Comparison of ENCODE assay signal across 2 cellular contexts in the genomic region with DNA sequence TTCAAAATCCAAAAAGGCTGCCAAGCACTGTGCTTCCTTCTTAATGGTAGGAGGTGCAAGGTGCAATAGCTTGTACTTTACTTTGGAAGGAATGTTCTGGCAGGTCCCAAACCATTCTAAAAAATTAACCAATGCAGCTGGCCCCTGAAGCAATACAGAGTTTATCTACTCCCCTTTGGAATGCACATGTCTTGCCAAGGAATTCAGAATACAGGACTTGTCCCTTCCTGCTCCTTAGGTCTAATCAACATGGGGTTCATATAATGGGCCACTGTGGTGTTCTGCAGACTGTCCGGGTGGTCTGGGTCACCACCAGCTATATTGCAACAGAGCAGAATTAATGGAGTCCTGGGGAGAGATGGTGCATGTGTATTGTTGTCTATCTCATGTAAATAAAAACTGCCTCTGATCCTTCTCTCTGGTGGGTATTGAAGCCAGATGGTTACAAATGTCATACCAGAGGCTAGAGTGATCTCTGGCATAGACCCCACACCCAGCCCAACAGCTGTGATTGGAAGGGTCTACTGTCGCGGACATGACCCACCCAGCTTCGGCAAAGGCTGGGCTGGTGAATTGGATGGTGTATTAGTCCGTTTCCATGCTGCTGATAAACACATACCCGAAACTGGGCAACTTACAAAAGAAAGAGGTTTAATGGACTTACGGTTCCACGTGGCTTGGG.
A peak's percentile ranks its signal among the peaks of the same experiment; 100 is the strongest.
TF ChIP-seq lines count a peak whose summit lies in the region.

No MANE protein-coding gene starts in this region.

TF ChIP-seq in liver, 16 proteins besides CTCF, POLR2A, EP300 and RAD21 (continued from another document):
- TF ChIP-seq, protein P1, sequence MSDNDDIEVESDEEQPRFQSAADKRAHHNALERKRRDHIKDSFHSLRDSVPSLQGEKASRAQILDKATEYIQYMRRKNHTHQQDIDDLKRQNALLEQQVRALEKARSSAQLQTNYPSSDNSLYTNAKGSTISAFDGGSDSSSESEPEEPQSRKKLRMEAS (IDR thresholded peaks at IDR 0.05), result peak; percentile 17
- TF ChIP-seq SP1 (IDR thresholded peaks at IDR 0.05) (peak; percentile 44), JUND (IDR thresholded peaks at IDR 0.05) (no peak)

TF ChIP-seq in HepG2, 621 proteins besides CTCF, POLR2A, EP300 and RAD21 (continued from another document):
- TF ChIP-seq, protein P2, sequence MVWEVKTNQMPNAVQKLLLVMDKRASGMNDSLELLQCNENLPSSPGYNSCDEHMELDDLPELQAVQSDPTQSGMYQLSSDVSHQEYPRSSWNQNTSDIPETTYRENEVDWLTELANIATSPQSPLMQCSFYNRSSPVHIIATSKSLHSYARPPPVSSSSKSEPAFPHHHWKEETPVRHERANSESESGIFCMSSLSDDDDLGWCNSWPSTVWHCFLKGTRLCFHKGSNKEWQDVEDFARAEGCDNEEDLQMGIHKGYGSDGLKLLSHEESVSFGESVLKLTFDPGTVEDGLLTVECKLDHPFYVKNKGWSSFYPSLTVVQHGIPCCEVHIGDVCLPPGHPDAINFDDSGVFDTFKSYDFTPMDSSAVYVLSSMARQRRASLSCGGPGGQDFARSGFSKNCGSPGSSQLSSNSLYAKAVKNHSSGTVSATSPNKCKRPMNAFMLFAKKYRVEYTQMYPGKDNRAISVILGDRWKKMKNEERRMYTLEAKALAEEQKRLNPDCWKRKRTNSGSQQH (CRISPR knock-in tag; IDR thresholded peaks at IDR 0.05; ENCODE audit: low read depth), result no peak
- TF ChIP-seq ZNF451 (CRISPR knock-in tag; IDR thresholded peaks at IDR 0.05) (no peak), ZNF674 (CRISPR knock-in tag; IDR thresholded peaks at IDR 0.05; ENCODE audit: low read depth) (no peak), FIP1L1 (IDR thresholded peaks at IDR 0.05; ENCODE audit: borderline replicate concordance, insufficient read depth, low read depth, low read length) (no peak), ZNF768 (CRISPR knock-in tag; IDR thresholded peaks at IDR 0.05) (no peak), RFX3 (CRISPR knock-in tag; IDR thresholded peaks at IDR 0.05) (no peak), ZC3H13 (CRISPR knock-in tag; IDR thresholded peaks at IDR 0.05) (no peak), HDAC1 (CRISPR knock-in tag; IDR thresholded peaks at IDR 0.05) (no peak)
- TF ChIP-seq, protein P3, sequence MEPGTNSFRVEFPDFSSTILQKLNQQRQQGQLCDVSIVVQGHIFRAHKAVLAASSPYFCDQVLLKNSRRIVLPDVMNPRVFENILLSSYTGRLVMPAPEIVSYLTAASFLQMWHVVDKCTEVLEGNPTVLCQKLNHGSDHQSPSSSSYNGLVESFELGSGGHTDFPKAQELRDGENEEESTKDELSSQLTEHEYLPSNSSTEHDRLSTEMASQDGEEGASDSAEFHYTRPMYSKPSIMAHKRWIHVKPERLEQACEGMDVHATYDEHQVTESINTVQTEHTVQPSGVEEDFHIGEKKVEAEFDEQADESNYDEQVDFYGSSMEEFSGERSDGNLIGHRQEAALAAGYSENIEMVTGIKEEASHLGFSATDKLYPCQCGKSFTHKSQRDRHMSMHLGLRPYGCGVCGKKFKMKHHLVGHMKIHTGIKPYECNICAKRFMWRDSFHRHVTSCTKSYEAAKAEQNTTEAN (CRISPR knock-in tag; conservative IDR thresholded peaks at IDR 0.05), result no peak
- TF ChIP-seq, protein P4, sequence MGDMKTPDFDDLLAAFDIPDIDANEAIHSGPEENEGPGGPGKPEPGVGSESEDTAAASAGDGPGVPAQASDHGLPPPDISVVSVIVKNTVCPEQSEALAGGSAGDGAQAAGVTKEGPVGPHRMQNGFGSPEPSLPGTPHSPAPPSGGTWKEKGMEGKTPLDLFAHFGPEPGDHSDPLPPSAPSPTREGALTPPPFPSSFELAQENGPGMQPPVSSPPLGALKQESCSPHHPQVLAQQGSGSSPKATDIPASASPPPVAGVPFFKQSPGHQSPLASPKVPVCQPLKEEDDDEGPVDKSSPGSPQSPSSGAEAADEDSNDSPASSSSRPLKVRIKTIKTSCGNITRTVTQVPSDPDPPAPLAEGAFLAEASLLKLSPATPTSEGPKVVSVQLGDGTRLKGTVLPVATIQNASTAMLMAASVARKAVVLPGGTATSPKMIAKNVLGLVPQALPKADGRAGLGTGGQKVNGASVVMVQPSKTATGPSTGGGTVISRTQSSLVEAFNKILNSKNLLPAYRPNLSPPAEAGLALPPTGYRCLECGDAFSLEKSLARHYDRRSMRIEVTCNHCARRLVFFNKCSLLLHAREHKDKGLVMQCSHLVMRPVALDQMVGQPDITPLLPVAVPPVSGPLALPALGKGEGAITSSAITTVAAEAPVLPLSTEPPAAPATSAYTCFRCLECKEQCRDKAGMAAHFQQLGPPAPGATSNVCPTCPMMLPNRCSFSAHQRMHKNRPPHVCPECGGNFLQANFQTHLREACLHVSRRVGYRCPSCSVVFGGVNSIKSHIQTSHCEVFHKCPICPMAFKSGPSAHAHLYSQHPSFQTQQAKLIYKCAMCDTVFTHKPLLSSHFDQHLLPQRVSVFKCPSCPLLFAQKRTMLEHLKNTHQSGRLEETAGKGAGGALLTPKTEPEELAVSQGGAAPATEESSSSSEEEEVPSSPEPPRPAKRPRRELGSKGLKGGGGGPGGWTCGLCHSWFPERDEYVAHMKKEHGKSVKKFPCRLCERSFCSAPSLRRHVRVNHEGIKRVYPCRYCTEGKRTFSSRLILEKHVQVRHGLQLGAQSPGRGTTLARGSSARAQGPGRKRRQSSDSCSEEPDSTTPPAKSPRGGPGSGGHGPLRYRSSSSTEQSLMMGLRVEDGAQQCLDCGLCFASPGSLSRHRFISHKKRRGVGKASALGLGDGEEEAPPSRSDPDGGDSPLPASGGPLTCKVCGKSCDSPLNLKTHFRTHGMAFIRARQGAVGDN (CRISPR knock-in tag; IDR thresholded peaks at IDR 0.05), result no peak
- TF ChIP-seq, protein P5, sequence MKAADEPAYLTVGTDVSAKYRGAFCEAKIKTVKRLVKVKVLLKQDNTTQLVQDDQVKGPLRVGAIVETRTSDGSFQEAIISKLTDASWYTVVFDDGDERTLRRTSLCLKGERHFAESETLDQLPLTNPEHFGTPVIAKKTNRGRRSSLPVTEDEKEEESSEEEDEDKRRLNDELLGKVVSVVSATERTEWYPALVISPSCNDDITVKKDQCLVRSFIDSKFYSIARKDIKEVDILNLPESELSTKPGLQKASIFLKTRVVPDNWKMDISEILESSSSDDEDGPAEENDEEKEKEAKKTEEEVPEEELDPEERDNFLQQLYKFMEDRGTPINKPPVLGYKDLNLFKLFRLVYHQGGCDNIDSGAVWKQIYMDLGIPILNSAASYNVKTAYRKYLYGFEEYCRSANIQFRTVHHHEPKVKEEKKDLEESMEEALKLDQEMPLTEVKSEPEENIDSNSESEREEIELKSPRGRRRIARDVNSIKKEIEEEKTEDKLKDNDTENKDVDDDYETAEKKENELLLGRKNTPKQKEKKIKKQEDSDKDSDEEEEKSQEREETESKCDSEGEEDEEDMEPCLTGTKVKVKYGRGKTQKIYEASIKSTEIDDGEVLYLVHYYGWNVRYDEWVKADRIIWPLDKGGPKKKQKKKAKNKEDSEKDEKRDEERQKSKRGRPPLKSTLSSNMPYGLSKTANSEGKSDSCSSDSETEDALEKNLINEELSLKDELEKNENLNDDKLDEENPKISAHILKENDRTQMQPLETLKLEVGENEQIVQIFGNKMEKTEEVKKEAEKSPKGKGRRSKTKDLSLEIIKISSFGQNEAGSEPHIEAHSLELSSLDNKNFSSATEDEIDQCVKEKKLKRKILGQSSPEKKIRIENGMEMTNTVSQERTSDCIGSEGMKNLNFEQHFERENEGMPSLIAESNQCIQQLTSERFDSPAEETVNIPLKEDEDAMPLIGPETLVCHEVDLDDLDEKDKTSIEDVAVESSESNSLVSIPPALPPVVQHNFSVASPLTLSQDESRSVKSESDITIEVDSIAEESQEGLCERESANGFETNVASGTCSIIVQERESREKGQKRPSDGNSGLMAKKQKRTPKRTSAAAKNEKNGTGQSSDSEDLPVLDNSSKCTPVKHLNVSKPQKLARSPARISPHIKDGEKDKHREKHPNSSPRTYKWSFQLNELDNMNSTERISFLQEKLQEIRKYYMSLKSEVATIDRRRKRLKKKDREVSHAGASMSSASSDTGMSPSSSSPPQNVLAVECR (CRISPR knock-in tag; IDR thresholded peaks at IDR 0.05; ENCODE audit: borderline replicate concordance), result no peak
TF ChIP-seq in HepG2: peak in this region for 0.
